Comparison of ENCODE assay signal across 18 cellular contexts in the genomic region with DNA sequence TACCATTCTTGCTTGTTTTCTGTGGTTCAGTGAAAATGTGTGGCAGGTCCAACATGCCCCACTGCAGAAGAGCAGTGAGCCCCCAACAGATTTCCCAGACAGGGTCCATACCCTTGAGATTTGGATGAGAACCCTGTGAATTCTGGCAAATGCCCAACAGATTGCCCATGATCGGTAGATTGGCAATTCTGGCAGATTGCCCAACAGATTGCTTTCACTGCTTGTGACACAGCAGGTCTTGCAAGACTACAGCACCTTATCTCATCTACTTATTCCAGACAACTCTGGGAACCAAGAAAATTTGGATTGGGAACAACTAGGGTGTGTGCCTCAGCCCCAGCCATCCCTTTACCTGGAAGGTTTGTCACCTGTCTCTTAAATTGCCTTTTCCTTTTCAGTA.
DNase-seq lines count a peak whose midpoint lies in the region; ATAC-seq and TF ChIP-seq lines count a peak whose summit lies in the region.
"Had no signal": no experiment of that assay in that cellular context is flagged by ENCODE, and none has a peak within 500 bp of the region (broad histone marks: within the 10 kb centered on the region; RNA-seq: fewer than 3 reads in every experiment).

No MANE protein-coding gene starts in this region.

- POLR2A ChIA-PET in MCF 10A (lab: Yijun Ruan, JAX): interaction anchor here (0.6 kb wide), 1 partner anchor 66 kb away, joined by 3 read pairs; no protein-coding TSS in a partner anchor

- no peak overlapping the region for H2AFZ ChIP-seq in mammary epithelial cell (ENCODE audit: low read depth, low read length)

- H3K36me3 ChIP-seq in mammary epithelial cell (ENCODE audit: insufficient read depth, low read length): no peaks in the 10 kb centered on the region

- H3K36me3 Mint-ChIP-seq in MCF 10A (ENCODE audit: insufficient read depth, unreplicated experiment): no peaks in the 10 kb centered on the region

- TF ChIP-seq CTCF in MCF 10A (IDR thresholded peaks at IDR 0.05; ENCODE audit: unreplicated experiment): no peak
- TF ChIP-seq CTCF in mammary epithelial cell (conservative IDR thresholded peaks at IDR 0.05 in 1 of 2, IDR thresholded peaks at IDR 0.05 in 1 of 2; ENCODE audit: extremely low read depth in 1 of 2, insufficient read depth in 1 of 2, low read depth in 1 of 2, low read length in 2 of 2): no peak

- no peaks in the 10 kb centered on the region for H4K20me1 ChIP-seq in mammary epithelial cell (ENCODE audit: insufficient read depth, low read length)

- dilution Hi-C loops in mammary epithelial cell (cut with HindIII; ENCODE audit: low sequenced_read_pairs): no loop called here

- DNase-seq in MCF 10A (ENCODE audit: unreplicated experiment): peak; percentile 17
- no peak for DNase-seq in mammary epithelial cell
- peak; percentile 63 for DNase-seq in NCI-H2171 (lab: John Stamatoyannopoulos, UW)
- DNase-seq in stimulated activated CD4-positive, alpha-beta T cell treated with anti-CD3 and anti-CD28 coated beads, Interleukin-4, amount 100 ng/mL, for 1 hour: no peak
- no peak for DNase-seq in hypothalamus (lab: John Stamatoyannopoulos, UW)
- DNase-seq: CD4-positive, alpha-beta T cell; HFFc6; Karpas-422; NCI-H1436; NCI-H2081; NCI-H510A; SHP77 treated with DMSO at 0.1 percent for 48 hours; SW 1271 had no signal

- no peak overlapping the region for H3K4me3 Mint-ChIP-seq in MCF 10A (ENCODE audit: unreplicated experiment)
- H3K4me3 Mint-ChIP-seq: B cell; CD4-positive, alpha-beta T cell; HFFc6; T-helper 2 cell treated with Interferon-gamma antibody and Interleukin-4, amounts not matched to agents 5 μg/mL and 100 μg/mL, for 36 hours had no signal

- no peaks in the 10 kb centered on the region for H3K79me2 ChIP-seq in mammary epithelial cell (ENCODE audit: insufficient read depth, low read length)

- H3K27ac ChIP-seq in mammary epithelial cell (ENCODE audit: insufficient read depth, low read depth, low read length): no peak overlapping the region

- ATAC-seq in SK-N-SH treated with all-trans-retinoic acid at 6 μM for 48 hours: peak; percentile 12; the same call in 1 of the 3 replicates
- no peak for ATAC-seq in GM18502 (IDR thresholded peaks at IDR 0.05; ENCODE audit: poor library complexity, unreplicated experiment)
- ATAC-seq: HepG2 had no signal

- no peaks in the 10 kb centered on the region for H3K4me1 ChIP-seq in mammary epithelial cell (ENCODE audit: insufficient read depth, low read length)

- 0% methylated on average over 1 of the region's 1 CpG for WGBS in mammary epithelial cell (ENCODE audit: low coverage, missing lambda C conversion rate)

- H3K27me3 Mint-ChIP-seq in MCF 10A (ENCODE audit: insufficient read depth, unreplicated experiment): no peaks in the 10 kb centered on the region
- H3K27me3 Mint-ChIP-seq: CD4-positive, alpha-beta T cell had no signal

- intact Hi-C loops in MCF 10A (cut with micrococcal nuclease) (no loop called here), mammary epithelial cell (cut with micrococcal nuclease) (no loop called here)

- in situ Hi-C loops in mammary epithelial cell (cut with MboI; ENCODE audit: low sequenced_read_pairs in 2 of 2): no loop called here

- H3K4me3 ChIP-seq in mammary epithelial cell (replicated peaks in 1 of 3; ENCODE audit: insufficient read depth in 1 of 3, low read depth in 2 of 3, low read length in 3 of 3): no peak overlapping the region

- H3K27me3 ChIP-seq in mammary epithelial cell (ENCODE audit: insufficient read depth, low read length): peaks cover 3% of the 10 kb centered on the region

- no TSS peak for BruUV-seq in MCF 10A (replicated peaks; lab: Mats Ljungman, UMichigan)
- no TSS peak for BruUV-seq in mammary epithelial cell (replicated peaks; lab: Mats Ljungman, UMichigan)

- no peak overlapping the region for H3K4me2 ChIP-seq in mammary epithelial cell (ENCODE audit: insufficient read depth, low read depth, low read length)

- H3K9me3 Mint-ChIP-seq in MCF 10A (ENCODE audit: unreplicated experiment): peaks cover 6% of the 10 kb centered on the region
- H3K9me3 Mint-ChIP-seq: CD4-positive, alpha-beta T cell; HFFc6; T-helper 2 cell treated with Interferon-gamma antibody and Interleukin-4, amounts not matched to agents 5 μg/mL and 100 μg/mL, for 36 hours had no signal

- CTCF ChIA-PET in MCF 10A (lab: Yijun Ruan, JAX) (interaction anchor here (0.8 kb wide), 1 partner anchor 163 kb away, joined by 4 read pairs; no protein-coding TSS in a partner anchor), mammary epithelial cell (lab: Charles Lee; ENCODE audit: low non-redundant PET) (no interaction called here)

- H3K9ac ChIP-seq in mammary epithelial cell (ENCODE audit: insufficient read depth, low read length): no peak overlapping the region

- no peak overlapping the region for H3K27ac Mint-ChIP-seq in MCF 10A (ENCODE audit: low read depth, unreplicated experiment)
- H3K27ac Mint-ChIP-seq: B cell; CD4-positive, alpha-beta T cell; HFFc6; T-helper 2 cell treated with Interferon-gamma antibody and Interleukin-4, amounts not matched to agents 5 μg/mL and 100 μg/mL, for 36 hours had no signal

- no peaks in the 10 kb centered on the region for H3K4me1 Mint-ChIP-seq in MCF 10A (ENCODE audit: insufficient read depth, unreplicated experiment)
- H3K4me1 Mint-ChIP-seq: B cell had no signal

- H3K9me3 ChIP-seq in mammary epithelial cell (replicated peaks; ENCODE audit: insufficient read depth, low read length): no peaks in the 10 kb centered on the region

TF ChIP-seq in SK-N-SH treated with all-trans-retinoic acid at 6 μM for 48 hours, 23 proteins besides CTCF, POLR2A, EP300 and RAD21:
- TF ChIP-seq, protein P1, sequence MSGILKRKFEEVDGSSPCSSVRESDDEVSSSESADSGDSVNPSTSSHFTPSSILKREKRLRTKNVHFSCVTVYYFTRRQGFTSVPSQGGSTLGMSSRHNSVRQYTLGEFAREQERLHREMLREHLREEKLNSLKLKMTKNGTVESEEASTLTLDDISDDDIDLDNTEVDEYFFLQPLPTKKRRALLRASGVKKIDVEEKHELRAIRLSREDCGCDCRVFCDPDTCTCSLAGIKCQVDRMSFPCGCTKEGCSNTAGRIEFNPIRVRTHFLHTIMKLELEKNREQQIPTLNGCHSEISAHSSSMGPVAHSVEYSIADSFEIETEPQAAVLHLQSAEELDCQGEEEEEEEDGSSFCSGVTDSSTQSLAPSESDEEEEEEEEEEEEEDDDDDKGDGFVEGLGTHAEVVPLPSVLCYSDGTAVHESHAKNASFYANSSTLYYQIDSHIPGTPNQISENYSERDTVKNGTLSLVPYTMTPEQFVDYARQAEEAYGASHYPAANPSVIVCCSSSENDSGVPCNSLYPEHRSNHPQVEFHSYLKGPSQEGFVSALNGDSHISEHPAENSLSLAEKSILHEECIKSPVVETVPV (CRISPR knock-in tag; IDR thresholded peaks at IDR 0.05): no peak

Comparison
In these comparisons a context has a peak if more than half of its experiments do, and no peak if none do; other contexts are left out.
1. DNase-seq: peak in MCF 10A (single experiment) and NCI-H2171 (single experiment); none in mammary epithelial cell (single experiment), stimulated activated CD4-positive, alpha-beta T cell treated with anti-CD3 and anti-CD28 coated beads, Interleukin-4, amount 100 ng/mL, for 1 hour (single experiment) and hypothalamus (0 of 51).